In genomic region chr9:87336914-87337333, GRCh38 we compare ENCODE assay signal across 8 cellular contexts.
DNase-seq lines count a peak whose midpoint lies in the region; ATAC-seq and TF ChIP-seq lines count a peak whose summit lies in the region.

No MANE protein-coding gene starts in this region.

- H3K4me1 Mint-ChIP-seq in activated CD8-positive, alpha-beta T cell treated with anti-CD3 and anti-CD28 coated beads for 36 hours (ENCODE audit: low read depth), result peaks cover 10% of the 10 kb centered on the region
- no peaks in the 10 kb centered on the region for H3K4me1 Mint-ChIP-seq in activated CD8-positive, alpha-beta T cell treated with anti-CD3 and anti-CD28 coated beads, Interleukin-2, amount 10 ng/mL, durations not matched to agents 7 days and 5 days (ENCODE audit: low read depth)
- H3K4me1 Mint-ChIP-seq in stimulated activated naive CD8-positive, alpha-beta T cell treated with anti-CD3 and anti-CD28 coated beads, Interleukin-15, amount 100 ng/mL, for 72 hours, result peaks cover 7% of the 10 kb centered on the region

- DNase-seq in activated CD8-positive, alpha-beta T cell treated with anti-CD3 and anti-CD28 coated beads for 36 hours, result peak; percentile 22
- no peak for DNase-seq in activated CD8-positive, alpha-beta T cell treated with anti-CD3 and anti-CD28 coated beads, Interleukin-2, amount 10 ng/mL, durations not matched to agents 7 days and 5 days
- DNase-seq in Peyer's patch, result peak in 1 of 3 donors; percentile 50
- DNase-seq in dedifferentiated amniotic fluid mesenchymal stem cell (ENCODE audit: extremely low spot score), result peak; percentile 89
- peak in 1 of 2 donors; percentile 14 for DNase-seq in left colon
- peak in 1 of 2 donors; percentile 3 for DNase-seq in stimulated activated naive CD8-positive, alpha-beta T cell treated with anti-CD3 and anti-CD28 coated beads, Interleukin-15, amount 100 ng/mL, for 72 hours
- no peak for DNase-seq in NCI-H187 treated with DMSO at 0.1 percent for 48 hours (lab: John Stamatoyannopoulos, UW)

- H3K9me3 ChIP-seq in Peyer's patch, result no peaks in the 10 kb centered on the region

- intact Hi-C loops in activated CD8-positive, alpha-beta T cell treated with anti-CD3 and anti-CD28 coated beads for 36 hours (cut with micrococcal nuclease), result loop anchor here (2.0 to 10.0 kb wide), 2 partner anchors 326 to 478 kb away; no protein-coding TSS in a partner anchor
- intact Hi-C loops in left colon (cut with DNase I, micrococcal nuclease), result loop anchor here (2.0 to 10.0 kb wide), 2 partner anchors 326 to 328 kb away; no protein-coding TSS in a partner anchor

- TF ChIP-seq CTCF in activated CD8-positive, alpha-beta T cell treated with anti-CD3 and anti-CD28 coated beads for 36 hours (IDR thresholded peaks at IDR 0.05), result peak; percentile 80
- peak in 5 of 6 experiments; percentile 41 to 88 (median 84) for TF ChIP-seq CTCF in Peyer's patch (IDR thresholded peaks at IDR 0.05)

- peak overlapping the region in 2 of 4 donors; percentile 21 to 32 for H3K4me3 ChIP-seq in Peyer's patch

- TF ChIP-seq POLR2A in Peyer's patch (IDR thresholded peaks at IDR 0.05), result no peak

- POLR2A ChIA-PET in activated CD8-positive, alpha-beta T cell treated with anti-CD3 and anti-CD28 coated beads for 36 hours (lab: Charles Lee), result no interaction called here
- POLR2A ChIA-PET in activated CD8-positive, alpha-beta T cell treated with anti-CD3 and anti-CD28 coated beads, Interleukin-2, amount 10 ng/mL, durations not matched to agents 7 days and 5 days (lab: Charles Lee), result no interaction called here

- H3K27ac ChIP-seq in Peyer's patch, result no peak overlapping the region

- H3K4me1 ChIP-seq in Peyer's patch, result peaks cover 0 to 4% (median 0%) of the 10 kb centered on the region in 4 donors

- CTCF ChIA-PET in activated CD8-positive, alpha-beta T cell treated with anti-CD3 and anti-CD28 coated beads for 36 hours (lab: Charles Lee), result interaction anchor here (0.7 to 1.3 kb wide), 5 partner anchors 11 to 994 kb away, joined by 3 to 12 read pairs (median 3); no protein-coding TSS in a partner anchor
- CTCF ChIA-PET in activated CD8-positive, alpha-beta T cell treated with anti-CD3 and anti-CD28 coated beads, Interleukin-2, amount 10 ng/mL, durations not matched to agents 7 days and 5 days (lab: Charles Lee), result interaction anchor here (1.0 to 1.2 kb wide), 2 partner anchors 326 to 475 kb away, joined by 5 to 6 read pairs; no protein-coding TSS in a partner anchor

- peaks cover 1% of the 10 kb centered on the region for H3K9me3 Mint-ChIP-seq in activated CD8-positive, alpha-beta T cell treated with anti-CD3 and anti-CD28 coated beads for 36 hours
- H3K9me3 Mint-ChIP-seq in activated CD8-positive, alpha-beta T cell treated with anti-CD3 and anti-CD28 coated beads, Interleukin-2, amount 10 ng/mL, durations not matched to agents 7 days and 5 days (ENCODE audit: insufficient read depth), result no peaks in the 10 kb centered on the region
- no peaks in the 10 kb centered on the region for H3K9me3 Mint-ChIP-seq in stimulated activated naive CD8-positive, alpha-beta T cell treated with anti-CD3 and anti-CD28 coated beads, Interleukin-15, amount 100 ng/mL, for 72 hours

- H3K27me3 Mint-ChIP-seq in activated CD8-positive, alpha-beta T cell treated with anti-CD3 and anti-CD28 coated beads for 36 hours, result peaks cover 28% of the 10 kb centered on the region
- H3K27me3 Mint-ChIP-seq in activated CD8-positive, alpha-beta T cell treated with anti-CD3 and anti-CD28 coated beads, Interleukin-2, amount 10 ng/mL, durations not matched to agents 7 days and 5 days (ENCODE audit: low read depth), result peaks cover 20% of the 10 kb centered on the region
- H3K27me3 Mint-ChIP-seq in stimulated activated naive CD8-positive, alpha-beta T cell treated with anti-CD3 and anti-CD28 coated beads, Interleukin-15, amount 100 ng/mL, for 72 hours, result peaks cover 29% of the 10 kb centered on the region

- no peak overlapping the region for H3K27ac Mint-ChIP-seq in activated CD8-positive, alpha-beta T cell treated with anti-CD3 and anti-CD28 coated beads for 36 hours
- H3K27ac Mint-ChIP-seq in activated CD8-positive, alpha-beta T cell treated with anti-CD3 and anti-CD28 coated beads, Interleukin-2, amount 10 ng/mL, durations not matched to agents 7 days and 5 days, result no peak overlapping the region
- no peak overlapping the region for H3K27ac Mint-ChIP-seq in stimulated activated naive CD8-positive, alpha-beta T cell treated with anti-CD3 and anti-CD28 coated beads, Interleukin-15, amount 100 ng/mL, for 72 hours

- peak overlapping the region; percentile 53 for H3K4me3 Mint-ChIP-seq in activated CD8-positive, alpha-beta T cell treated with anti-CD3 and anti-CD28 coated beads for 36 hours
- no peak overlapping the region for H3K4me3 Mint-ChIP-seq in activated CD8-positive, alpha-beta T cell treated with anti-CD3 and anti-CD28 coated beads, Interleukin-2, amount 10 ng/mL, durations not matched to agents 7 days and 5 days
- H3K4me3 Mint-ChIP-seq in stimulated activated naive CD8-positive, alpha-beta T cell treated with anti-CD3 and anti-CD28 coated beads, Interleukin-15, amount 100 ng/mL, for 72 hours, result peak overlapping the region; percentile 56 to 58

- ATAC-seq in activated CD8-positive, alpha-beta T cell treated with anti-CD3 and anti-CD28 coated beads for 36 hours, result peak; percentile 34
- no peak for ATAC-seq in activated CD8-positive, alpha-beta T cell treated with anti-CD3 and anti-CD28 coated beads, Interleukin-2, amount 10 ng/mL, durations not matched to agents 7 days and 5 days
- ATAC-seq in left colon, result peak; percentile 76
- peak; percentile 43 for ATAC-seq in stimulated activated naive CD8-positive, alpha-beta T cell treated with anti-CD3 and anti-CD28 coated beads, Interleukin-15, amount 100 ng/mL, for 72 hours

- H3K36me3 ChIP-seq in Peyer's patch, result no peaks in the 10 kb centered on the region

- TF ChIP-seq EP300 in Ishikawa (IDR thresholded peaks at IDR 0.05; ENCODE audit: borderline replicate concordance), result no peak

- no peaks in the 10 kb centered on the region for H3K27me3 ChIP-seq in Peyer's patch

- TF ChIP-seq RAD21 in Ishikawa (IDR thresholded peaks at IDR 0.05; ENCODE audit: low read depth), result peak; percentile 61

- no peaks in the 10 kb centered on the region for H3K36me3 Mint-ChIP-seq in activated CD8-positive, alpha-beta T cell treated with anti-CD3 and anti-CD28 coated beads for 36 hours (ENCODE audit: low read depth)
- H3K36me3 Mint-ChIP-seq in activated CD8-positive, alpha-beta T cell treated with anti-CD3 and anti-CD28 coated beads, Interleukin-2, amount 10 ng/mL, durations not matched to agents 7 days and 5 days (ENCODE audit: low read depth), result no peaks in the 10 kb centered on the region

TF ChIP-seq in Ishikawa, 13 proteins besides CTCF, POLR2A, EP300 and RAD21:
- TF ChIP-seq TCF12 (IDR thresholded peaks at IDR 0.05; ENCODE audit: low read depth) (no peak), YY1 (IDR thresholded peaks at IDR 0.05; ENCODE audit: low read depth) (no peak)

Comparison
In these comparisons a context has a peak if more than half of its experiments do, and no peak if none do; other contexts are left out.
1. DNase-seq: peak in activated CD8-positive, alpha-beta T cell treated with anti-CD3 and anti-CD28 coated beads for 36 hours (single experiment) and dedifferentiated amniotic fluid mesenchymal stem cell (single experiment); none in activated CD8-positive, alpha-beta T cell treated with anti-CD3 and anti-CD28 coated beads, Interleukin-2, amount 10 ng/mL, durations not matched to agents 7 days and 5 days (single experiment) and NCI-H187 treated with DMSO at 0.1 percent for 48 hours (single experiment).